Comparison of ENCODE assay signal across 2 cellular contexts in the genomic region with DNA sequence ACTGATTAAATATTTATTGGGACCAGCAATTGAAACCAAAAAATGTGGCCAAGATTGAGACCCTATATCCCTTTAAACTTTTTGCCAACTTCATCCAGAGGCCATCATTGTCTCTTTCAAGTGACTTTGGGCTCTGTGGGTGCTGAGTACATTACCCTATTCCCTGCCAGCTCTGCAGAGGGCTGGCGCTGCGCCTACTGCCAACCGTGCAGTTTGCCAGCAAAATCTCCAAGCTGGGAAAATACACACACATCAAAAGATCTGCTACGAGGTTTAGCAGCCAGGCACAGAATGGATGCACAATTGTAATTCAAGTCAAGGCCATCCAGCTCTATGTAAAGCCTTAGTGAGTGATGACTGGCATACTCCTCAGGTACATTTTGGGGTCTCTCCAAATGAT.
A peak's percentile ranks its signal among the peaks of the same experiment; 100 is the strongest.
TF ChIP-seq lines count a peak whose summit lies in the region.

No MANE protein-coding gene starts in this region.

TF ChIP-seq in liver, 16 proteins besides CTCF, POLR2A, EP300 and RAD21:
- TF ChIP-seq, protein P1, sequence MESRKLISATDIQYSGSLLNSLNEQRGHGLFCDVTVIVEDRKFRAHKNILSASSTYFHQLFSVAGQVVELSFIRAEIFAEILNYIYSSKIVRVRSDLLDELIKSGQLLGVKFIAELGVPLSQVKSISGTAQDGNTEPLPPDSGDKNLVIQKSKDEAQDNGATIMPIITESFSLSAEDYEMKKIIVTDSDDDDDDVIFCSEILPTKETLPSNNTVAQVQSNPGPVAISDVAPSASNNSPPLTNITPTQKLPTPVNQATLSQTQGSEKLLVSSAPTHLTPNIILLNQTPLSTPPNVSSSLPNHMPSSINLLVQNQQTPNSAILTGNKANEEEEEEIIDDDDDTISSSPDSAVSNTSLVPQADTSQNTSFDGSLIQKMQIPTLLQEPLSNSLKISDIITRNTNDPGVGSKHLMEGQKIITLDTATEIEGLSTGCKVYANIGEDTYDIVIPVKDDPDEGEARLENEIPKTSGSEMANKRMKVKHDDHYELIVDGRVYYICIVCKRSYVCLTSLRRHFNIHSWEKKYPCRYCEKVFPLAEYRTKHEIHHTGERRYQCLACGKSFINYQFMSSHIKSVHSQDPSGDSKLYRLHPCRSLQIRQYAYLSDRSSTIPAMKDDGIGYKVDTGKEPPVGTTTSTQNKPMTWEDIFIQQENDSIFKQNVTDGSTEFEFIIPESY (IDR thresholded peaks at IDR 0.05): peak; percentile 14
- TF ChIP-seq FOXA2 (IDR thresholded peaks at IDR 0.05) (peak; percentile 51), JUND (IDR thresholded peaks at IDR 0.05) (peak in 1 of 2 donors; percentile 21), RXRA (IDR thresholded peaks at IDR 0.05) (peak in 1 of 2 donors; percentile 61), SP1 (IDR thresholded peaks at IDR 0.05) (no peak), FOXA1 (IDR thresholded peaks at IDR 0.05) (no peak), YY1 (IDR thresholded peaks at IDR 0.05) (peak; percentile 71), NR2F2 (IDR thresholded peaks at IDR 0.05) (no peak), EGR1 (IDR thresholded peaks at IDR 0.05; ENCODE audit: low read depth in 2 of 2) (peak in 1 of 2 donors; percentile 30), GABPA (IDR thresholded peaks at IDR 0.05 in 1 of 2, conservative IDR thresholded peaks at IDR 0.05 in 1 of 2) (no peak), HNF4A (conservative IDR thresholded peaks at IDR 0.05) (peak; percentile 18 to 63), TAF1 (conservative IDR thresholded peaks at IDR 0.05) (no peak), HNF4G (IDR thresholded peaks at IDR 0.05) (no peak)
- TF ChIP-seq, protein P2, sequence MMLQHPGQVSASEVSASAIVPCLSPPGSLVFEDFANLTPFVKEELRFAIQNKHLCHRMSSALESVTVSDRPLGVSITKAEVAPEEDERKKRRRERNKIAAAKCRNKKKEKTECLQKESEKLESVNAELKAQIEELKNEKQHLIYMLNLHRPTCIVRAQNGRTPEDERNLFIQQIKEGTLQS (IDR thresholded peaks at IDR 0.05): no peak
- TF ChIP-seq, protein P3, sequence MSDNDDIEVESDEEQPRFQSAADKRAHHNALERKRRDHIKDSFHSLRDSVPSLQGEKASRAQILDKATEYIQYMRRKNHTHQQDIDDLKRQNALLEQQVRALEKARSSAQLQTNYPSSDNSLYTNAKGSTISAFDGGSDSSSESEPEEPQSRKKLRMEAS (IDR thresholded peaks at IDR 0.05): peak; percentile 37
- TF ChIP-seq, protein P4, sequence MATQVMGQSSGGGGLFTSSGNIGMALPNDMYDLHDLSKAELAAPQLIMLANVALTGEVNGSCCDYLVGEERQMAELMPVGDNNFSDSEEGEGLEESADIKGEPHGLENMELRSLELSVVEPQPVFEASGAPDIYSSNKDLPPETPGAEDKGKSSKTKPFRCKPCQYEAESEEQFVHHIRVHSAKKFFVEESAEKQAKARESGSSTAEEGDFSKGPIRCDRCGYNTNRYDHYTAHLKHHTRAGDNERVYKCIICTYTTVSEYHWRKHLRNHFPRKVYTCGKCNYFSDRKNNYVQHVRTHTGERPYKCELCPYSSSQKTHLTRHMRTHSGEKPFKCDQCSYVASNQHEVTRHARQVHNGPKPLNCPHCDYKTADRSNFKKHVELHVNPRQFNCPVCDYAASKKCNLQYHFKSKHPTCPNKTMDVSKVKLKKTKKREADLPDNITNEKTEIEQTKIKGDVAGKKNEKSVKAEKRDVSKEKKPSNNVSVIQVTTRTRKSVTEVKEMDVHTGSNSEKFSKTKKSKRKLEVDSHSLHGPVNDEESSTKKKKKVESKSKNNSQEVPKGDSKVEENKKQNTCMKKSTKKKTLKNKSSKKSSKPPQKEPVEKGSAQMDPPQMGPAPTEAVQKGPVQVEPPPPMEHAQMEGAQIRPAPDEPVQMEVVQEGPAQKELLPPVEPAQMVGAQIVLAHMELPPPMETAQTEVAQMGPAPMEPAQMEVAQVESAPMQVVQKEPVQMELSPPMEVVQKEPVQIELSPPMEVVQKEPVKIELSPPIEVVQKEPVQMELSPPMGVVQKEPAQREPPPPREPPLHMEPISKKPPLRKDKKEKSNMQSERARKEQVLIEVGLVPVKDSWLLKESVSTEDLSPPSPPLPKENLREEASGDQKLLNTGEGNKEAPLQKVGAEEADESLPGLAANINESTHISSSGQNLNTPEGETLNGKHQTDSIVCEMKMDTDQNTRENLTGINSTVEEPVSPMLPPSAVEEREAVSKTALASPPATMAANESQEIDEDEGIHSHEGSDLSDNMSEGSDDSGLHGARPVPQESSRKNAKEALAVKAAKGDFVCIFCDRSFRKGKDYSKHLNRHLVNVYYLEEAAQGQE (IDR thresholded peaks at IDR 0.05): peak; percentile 58

TF ChIP-seq in HepG2, 621 proteins besides CTCF, POLR2A, EP300 and RAD21 (continued from another document):
- TF ChIP-seq, protein P5, sequence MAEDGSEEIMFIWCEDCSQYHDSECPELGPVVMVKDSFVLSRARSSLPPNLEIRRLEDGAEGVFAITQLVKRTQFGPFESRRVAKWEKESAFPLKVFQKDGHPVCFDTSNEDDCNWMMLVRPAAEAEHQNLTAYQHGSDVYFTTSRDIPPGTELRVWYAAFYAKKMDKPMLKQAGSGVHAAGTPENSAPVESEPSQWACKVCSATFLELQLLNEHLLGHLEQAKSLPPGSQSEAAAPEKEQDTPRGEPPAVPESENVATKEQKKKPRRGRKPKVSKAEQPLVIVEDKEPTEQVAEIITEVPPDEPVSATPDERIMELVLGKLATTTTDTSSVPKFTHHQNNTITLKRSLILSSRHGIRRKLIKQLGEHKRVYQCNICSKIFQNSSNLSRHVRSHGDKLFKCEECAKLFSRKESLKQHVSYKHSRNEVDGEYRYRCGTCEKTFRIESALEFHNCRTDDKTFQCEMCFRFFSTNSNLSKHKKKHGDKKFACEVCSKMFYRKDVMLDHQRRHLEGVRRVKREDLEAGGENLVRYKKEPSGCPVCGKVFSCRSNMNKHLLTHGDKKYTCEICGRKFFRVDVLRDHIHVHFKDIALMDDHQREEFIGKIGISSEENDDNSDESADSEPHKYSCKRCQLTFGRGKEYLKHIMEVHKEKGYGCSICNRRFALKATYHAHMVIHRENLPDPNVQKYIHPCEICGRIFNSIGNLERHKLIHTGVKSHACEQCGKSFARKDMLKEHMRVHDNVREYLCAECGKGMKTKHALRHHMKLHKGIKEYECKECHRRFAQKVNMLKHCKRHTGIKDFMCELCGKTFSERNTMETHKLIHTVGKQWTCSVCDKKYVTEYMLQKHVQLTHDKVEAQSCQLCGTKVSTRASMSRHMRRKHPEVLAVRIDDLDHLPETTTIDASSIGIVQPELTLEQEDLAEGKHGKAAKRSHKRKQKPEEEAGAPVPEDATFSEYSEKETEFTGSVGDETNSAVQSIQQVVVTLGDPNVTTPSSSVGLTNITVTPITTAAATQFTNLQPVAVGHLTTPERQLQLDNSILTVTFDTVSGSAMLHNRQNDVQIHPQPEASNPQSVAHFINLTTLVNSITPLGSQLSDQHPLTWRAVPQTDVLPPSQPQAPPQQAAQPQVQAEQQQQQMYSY (CRISPR knock-in tag; IDR thresholded peaks at IDR 0.05): no peak
